11 cellular contexts compared by ENCODE assay signal in genomic region chr7:82204694-82205093, GRCh38.
DNase-seq lines count a peak whose midpoint lies in the region; ATAC-seq, FAIRE-seq and TF ChIP-seq lines count a peak whose summit lies in the region.
"Had no signal": no experiment of that assay in that cellular context is flagged by ENCODE, and none has a peak within 500 bp of the region (broad histone marks: within the 10 kb centered on the region; RNA-seq: fewer than 3 reads in every experiment).

No MANE protein-coding gene starts in this region.

- POLR2A ChIA-PET in endothelial cell of umbilical vein (lab: Charles Lee) = no interaction called here

- no peaks in the 10 kb centered on the region for H3K9me3 ChIP-seq in endothelial cell of umbilical vein (replicated peaks; ENCODE audit: control insufficient read depth, insufficient read depth, low read length)
- no peaks in the 10 kb centered on the region for H3K9me3 ChIP-seq in esophagus squamous epithelium

- intact Hi-C loops in endothelial cell of umbilical vein (cut with micrococcal nuclease) (no loop called here), esophagus squamous epithelium (cut with DNase I) (no loop called here)

- no peaks in the 10 kb centered on the region for H3K9me1 ChIP-seq in endothelial cell of umbilical vein (replicated peaks; ENCODE audit: control insufficient read depth, extremely low read depth, insufficient read depth, low read length)

- peak; percentile 12 for FAIRE-seq in endothelial cell of umbilical vein (lab: Jason Lieb, UNC)

- H3K27me3 ChIP-seq in endothelial cell of umbilical vein (ENCODE audit: control insufficient read depth in 2 of 2, insufficient read depth in 2 of 2, low read length in 2 of 2) = no peaks in the 10 kb centered on the region
- no peaks in the 10 kb centered on the region for H3K27me3 ChIP-seq in esophagus squamous epithelium

- BruUV-seq in endothelial cell of umbilical vein (replicated peaks; lab: Mats Ljungman, UMichigan) = no TSS peak

- TF ChIP-seq CTCF in endothelial cell of umbilical vein (IDR thresholded peaks at IDR 0.05; ENCODE audit: extremely low read depth in 1 of 2, insufficient read depth in 1 of 2, low read depth in 1 of 2, low read length in 2 of 2) (no peak), esophagus squamous epithelium (IDR thresholded peaks at IDR 0.05) (no peak)

- H3K36me3 ChIP-seq in endothelial cell of umbilical vein (ENCODE audit: control insufficient read depth in 2 of 2, extremely low read depth in 1 of 2, insufficient read depth in 2 of 2, low read length in 2 of 2) (no peaks in the 10 kb centered on the region), esophagus squamous epithelium (no peaks in the 10 kb centered on the region)

- no peak overlapping the region for H3K9ac ChIP-seq in endothelial cell of umbilical vein (replicated peaks; ENCODE audit: extremely low read depth, insufficient read depth, low read length)

- WGBS in esophagus squamous epithelium, 2 donors = 53 to 57% methylated on average over 4 of the region's 4 CpGs

- no peak overlapping the region for H3K4me2 ChIP-seq in endothelial cell of umbilical vein (ENCODE audit: insufficient read depth, low read length)

- H3K27ac ChIP-seq in endothelial cell of umbilical vein (ENCODE audit: insufficient read depth, low read depth, low read length) (no peak overlapping the region), esophagus squamous epithelium (no peak overlapping the region)

- peak; percentile 24 for DNase-seq in AG20443 (ENCODE audit: low spot score)
- DNase-seq in MV-4-11 (lab: John Stamatoyannopoulos, UW) = peak; percentile 15
- no peak for DNase-seq in endothelial cell of umbilical vein (ENCODE audit: low read depth, low spot score)
- peak; percentile 51 for DNase-seq in mesenteric fat pad (ENCODE audit: low spot score)
- no peak for DNase-seq in esophagus squamous epithelium (lab: John Stamatoyannopoulos, UW)
- DNase-seq in stimulated activated CD4-positive, alpha-beta T cell treated with anti-CD3 and anti-CD28 coated beads, Interleukin-4, amount 100 ng/mL, for 1 hour = no peak
- no peak for DNase-seq in SKM-1 (lab: John Stamatoyannopoulos, UW; ENCODE audit: unreplicated experiment)
- DNase-seq: activated CD8-positive, alpha-beta memory T cell treated with anti-CD3 and anti-CD28 coated beads, Interleukin-2, amount 50 U/mL, for 48 hours; CD8-positive, alpha-beta T cell; T-cell had no signal

- TF ChIP-seq POLR2A in endothelial cell of umbilical vein (IDR thresholded peaks at IDR 0.05; ENCODE audit: low read depth, low read length) = no peak
- no peak for TF ChIP-seq POLR2A in esophagus squamous epithelium (IDR thresholded peaks at IDR 0.05)

- H3K4me3 ChIP-seq in endothelial cell of umbilical vein (replicated peaks in 1 of 3; ENCODE audit: insufficient read depth in 1 of 3, low read depth in 1 of 3, low read length in 3 of 3) = no peak overlapping the region
- no peak overlapping the region for H3K4me3 ChIP-seq in esophagus squamous epithelium

- H3K79me2 ChIP-seq in endothelial cell of umbilical vein (ENCODE audit: control insufficient read depth, insufficient read depth, low read length) = no peaks in the 10 kb centered on the region

- no peak overlapping the region for H2AFZ ChIP-seq in endothelial cell of umbilical vein (ENCODE audit: low read depth, low read length)

- H4K20me1 ChIP-seq in endothelial cell of umbilical vein (replicated peaks; ENCODE audit: control insufficient read depth, extremely low read depth, insufficient read depth, low read length) = no peaks in the 10 kb centered on the region

- dilution Hi-C loops in endothelial cell of umbilical vein (cut with MboI; ENCODE audit: extremely low pct_ligation_motif_present, low sequenced_read_pairs) = no loop called here

- CTCF ChIA-PET in endothelial cell of umbilical vein (lab: Charles Lee) = no interaction called here

- ATAC-seq in GM21515 (IDR thresholded peaks at IDR 0.05; ENCODE audit: unreplicated experiment) = no peak
- ATAC-seq: CD8-positive, alpha-beta T cell; T-cell had no signal

- no peaks in the 10 kb centered on the region for H3K4me1 ChIP-seq in endothelial cell of umbilical vein (ENCODE audit: control insufficient read depth, extremely low read depth, insufficient read depth, low read length)
- H3K4me1 ChIP-seq in esophagus squamous epithelium = no peaks in the 10 kb centered on the region

TF ChIP-seq in endothelial cell of umbilical vein, 7 proteins besides CTCF, POLR2A, EP300 and RAD21:
- TF ChIP-seq JUN (IDR thresholded peaks at IDR 0.05; ENCODE audit: borderline replicate concordance, insufficient read depth, insufficient read length, low read depth) (no peak), GATA2 (IDR thresholded peaks at IDR 0.05; ENCODE audit: insufficient read depth, insufficient read length, low read depth, low read length) (no peak), MYC (IDR thresholded peaks at IDR 0.05; ENCODE audit: low read depth, low read length) (no peak), EZH2 (IDR thresholded peaks at IDR 0.05; ENCODE audit: borderline replicate concordance, low read depth, low read length, severe bottlenecking) (no peak)

Comparison
In these comparisons a context has a peak if more than half of its experiments do, and no peak if none do; other contexts are left out.
1. DNase-seq: peak in AG20443 (single experiment), MV-4-11 (single experiment) and mesenteric fat pad (single experiment); none in endothelial cell of umbilical vein (single experiment), esophagus squamous epithelium (single experiment), stimulated activated CD4-positive, alpha-beta T cell treated with anti-CD3 and anti-CD28 coated beads, Interleukin-4, amount 100 ng/mL, for 1 hour (single experiment) and SKM-1 (single experiment).